In genomic region chr16:7614022-7614795, GRCh38 we compare ENCODE assay signal across 26 cellular contexts.
"Had no signal": no experiment of that assay in that cellular context is flagged by ENCODE, and none has a peak within 500 bp of the region (broad histone marks: within the 10 kb centered on the region; RNA-seq: fewer than 3 reads in every experiment).

No MANE protein-coding gene starts in this region.

- H3K27ac ChIP-seq: ascending aorta, cardiac muscle cell, KMS-11, SK-N-MC had no signal

- ATAC-seq: activated naive CD4-positive, alpha-beta T cell treated with anti-CD3 and anti-CD28 coated beads, Interleukin-2, amount 50 U/mL, for 72 hours; activated naive CD8-positive, alpha-beta T cell treated with anti-CD3 and anti-CD28 coated beads, Interleukin-2, amount 50 U/mL, for 24 hours; activated T-cell treated with anti-CD3 and anti-CD28 coated beads, Interleukin-2, amount 50 U/mL, for 4 hours; PC-3; T-cell had no signal

- DNase-seq: activated B cell treated with CpG ODN at 0.5 μM for 24 hours; activated CD4-positive, alpha-beta memory T cell treated with anti-CD3 and anti-CD28 coated beads for 36 hours; activated CD4-positive, alpha-beta T cell treated with anti-CD3 and anti-CD28 coated beads for 1 hour; activated CD4-positive, alpha-beta T cell treated with anti-CD3 and anti-CD28 coated beads, Interleukin-2, amount 10 ng/mL, durations not matched to agents 7 days and 5 days; activated CD8-positive, alpha-beta memory T cell treated with anti-CD3 and anti-CD28 coated beads for 24 hours; activated effector memory CD4-positive, alpha-beta T cell treated with anti-CD3 and anti-CD28 coated beads, Interleukin-2, amount 50 U/mL, for 16 hours; activated naive CD4-positive, alpha-beta T cell treated with Interleukin-2 at 50 U/mL for 16 hours; activated naive CD8-positive, alpha-beta T cell treated with anti-CD3 and anti-CD28 coated beads, Interleukin-2, amount 50 U/mL, for 24 hours; activated T-cell treated with anti-CD3 and anti-CD28 coated beads, Interleukin-2, amount 50 U/mL, for 4 hours; amniotic stem cell; NCI-H1092; NCI-H1417; NCI-H1930; NCI-H2171; NCI-H226; NCI-H510A; PC-3; SIG-M5; T-cell; T-helper 2 cell; T1000 had no signal
